Comparison of ENCODE assay signal across 1 cellular context in the genomic region with DNA sequence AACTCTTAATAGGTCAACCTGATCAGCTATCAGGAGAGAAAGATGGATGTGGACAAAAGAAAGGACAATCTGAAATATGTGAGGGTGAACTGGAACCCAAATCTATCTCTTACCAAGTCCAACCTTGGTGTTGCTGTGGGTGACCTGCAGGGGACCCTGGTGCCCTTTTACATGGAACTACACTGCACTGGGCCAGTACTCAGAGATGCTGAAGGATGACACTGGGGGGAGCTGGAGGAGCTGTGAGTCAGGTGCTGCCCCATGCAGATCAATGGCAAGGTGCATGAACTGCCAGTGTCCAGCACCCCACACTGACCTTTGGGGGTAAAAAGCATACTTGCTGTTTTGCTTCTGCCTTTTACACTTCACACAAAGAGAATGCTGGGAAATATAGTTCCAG.
TF ChIP-seq lines count a peak whose summit lies in the region.

No MANE protein-coding gene starts in this region.

TF ChIP-seq in WTC11, 78 proteins besides CTCF, POLR2A, EP300 and RAD21 (continued from another document):
- TF ChIP-seq, protein P1, sequence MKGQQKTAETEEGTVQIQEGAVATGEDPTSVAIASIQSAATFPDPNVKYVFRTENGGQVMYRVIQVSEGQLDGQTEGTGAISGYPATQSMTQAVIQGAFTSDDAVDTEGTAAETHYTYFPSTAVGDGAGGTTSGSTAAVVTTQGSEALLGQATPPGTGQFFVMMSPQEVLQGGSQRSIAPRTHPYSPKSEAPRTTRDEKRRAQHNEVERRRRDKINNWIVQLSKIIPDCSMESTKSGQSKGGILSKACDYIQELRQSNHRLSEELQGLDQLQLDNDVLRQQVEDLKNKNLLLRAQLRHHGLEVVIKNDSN (CRISPR knock-in tag; IDR thresholded peaks at IDR 0.05): no peak
- TF ChIP-seq ZNF396 (CRISPR knock-in tag; IDR thresholded peaks at IDR 0.05; ENCODE audit: borderline replicate concordance): no peak
- TF ChIP-seq, protein P2, sequence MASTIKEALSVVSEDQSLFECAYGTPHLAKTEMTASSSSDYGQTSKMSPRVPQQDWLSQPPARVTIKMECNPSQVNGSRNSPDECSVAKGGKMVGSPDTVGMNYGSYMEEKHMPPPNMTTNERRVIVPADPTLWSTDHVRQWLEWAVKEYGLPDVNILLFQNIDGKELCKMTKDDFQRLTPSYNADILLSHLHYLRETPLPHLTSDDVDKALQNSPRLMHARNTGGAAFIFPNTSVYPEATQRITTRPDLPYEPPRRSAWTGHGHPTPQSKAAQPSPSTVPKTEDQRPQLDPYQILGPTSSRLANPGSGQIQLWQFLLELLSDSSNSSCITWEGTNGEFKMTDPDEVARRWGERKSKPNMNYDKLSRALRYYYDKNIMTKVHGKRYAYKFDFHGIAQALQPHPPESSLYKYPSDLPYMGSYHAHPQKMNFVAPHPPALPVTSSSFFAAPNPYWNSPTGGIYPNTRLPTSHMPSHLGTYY (CRISPR knock-in tag; IDR thresholded peaks at IDR 0.05): no peak
- no peak for TF ChIP-seq CREB1 (CRISPR knock-in tag; IDR thresholded peaks at IDR 0.05)
- TF ChIP-seq, protein P3, sequence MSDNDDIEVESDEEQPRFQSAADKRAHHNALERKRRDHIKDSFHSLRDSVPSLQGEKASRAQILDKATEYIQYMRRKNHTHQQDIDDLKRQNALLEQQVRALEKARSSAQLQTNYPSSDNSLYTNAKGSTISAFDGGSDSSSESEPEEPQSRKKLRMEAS (CRISPR knock-in tag; IDR thresholded peaks at IDR 0.05): no peak
